ENCODE assay signal across 1 cellular context in genomic region chr18:54983041-54983686, GRCh38.
TF ChIP-seq lines count a peak whose summit lies in the region.

No MANE protein-coding gene starts in this region.

TF ChIP-seq in H1, 55 proteins besides CTCF, POLR2A, EP300 and RAD21 (continued from another document):
- TF ChIP-seq CHD7 (IDR thresholded peaks at IDR 0.05; ENCODE audit: insufficient replicate concordance, low read length) (no peak), RBBP5 (IDR thresholded peaks at IDR 0.05; ENCODE audit: borderline replicate concordance, low read depth, low read length) (no peak), RNF2 (IDR thresholded peaks at IDR 0.05; ENCODE audit: borderline replicate concordance, low read depth, low read length, missing control alignments, poor library complexity, severe bottlenecking) (no peak), HDAC2 (IDR thresholded peaks at IDR 0.05; ENCODE audit: borderline replicate concordance in 1 of 2, low read depth in 2 of 2, low read length in 2 of 2) (no peak), MAX (IDR thresholded peaks at IDR 0.05) (no peak), ASH2L (IDR thresholded peaks at IDR 0.05; ENCODE audit: low read length) (no peak), GABPA (IDR thresholded peaks at IDR 0.05; ENCODE audit: borderline replicate concordance, insufficient read depth, low read length) (no peak), PHF8 (conservative IDR thresholded peaks at IDR 0.05; ENCODE audit: low read depth, low read length) (no peak), TAF7 (optimal IDR thresholded peaks at IDR 0.05; ENCODE audit: borderline replicate concordance, low read depth, low read length) (no peak)
TF ChIP-seq in H1: peak in this region for 0.
